8 cellular contexts compared by ENCODE assay signal in the genomic region with DNA sequence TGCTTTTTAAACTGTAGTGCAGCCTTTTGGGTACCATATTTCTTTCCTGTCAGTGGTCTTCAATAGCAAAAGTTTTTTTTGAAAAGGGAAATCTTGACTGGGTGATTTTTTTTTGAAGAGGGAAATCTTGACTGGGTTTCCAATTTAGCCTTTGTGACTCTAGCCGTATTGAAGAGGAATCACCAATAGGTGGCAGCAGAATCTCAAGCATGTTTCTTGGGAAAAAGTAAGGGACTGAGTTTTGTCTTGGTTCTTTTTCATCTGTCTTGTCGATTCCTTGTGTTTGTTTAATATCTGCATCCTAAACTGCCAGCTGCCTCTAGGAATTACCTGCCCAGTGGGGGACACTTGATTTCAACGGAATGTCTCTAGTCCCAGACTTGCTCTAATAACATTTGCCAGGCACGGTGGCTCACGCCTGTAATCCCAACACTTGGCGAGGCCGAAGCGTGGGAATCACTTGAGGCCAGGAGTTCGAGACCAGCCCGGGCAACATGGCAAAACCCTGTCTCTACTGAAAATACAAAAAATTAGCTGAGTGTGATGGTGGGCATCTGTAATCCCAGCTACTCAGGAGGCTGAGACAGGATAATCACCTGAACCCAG.
DNase-seq lines count a peak whose midpoint lies in the region; ATAC-seq and TF ChIP-seq lines count a peak whose summit lies in the region.

No MANE protein-coding gene starts in this region.

- intact Hi-C loops in activated B cell treated with CpG ODN at 0.5 μM for 24 hours (cut with micrococcal nuclease): loop anchor here (1.0 to 2.0 kb wide), 3 partner anchors 42 to 219 kb away; no protein-coding TSS in a partner anchor

- TF ChIP-seq POLR2A in NB4 (IDR thresholded peaks at IDR 0.05; ENCODE audit: extremely low read depth, insufficient read length): no peak

- H3K27ac Mint-ChIP-seq in activated B cell treated with CpG ODN at 0.5 μM for 24 hours: no peak overlapping the region

- CTCF ChIA-PET in activated B cell treated with CpG ODN at 0.5 μM for 24 hours (lab: Charles Lee): interaction anchor here (0.6 to 14.9 kb wide), 11 partner anchors 10 to 220 kb away, joined by 3 to 243 read pairs (median 4); no protein-coding TSS in a partner anchor

- peaks cover 88% of the 10 kb centered on the region for H3K36me3 Mint-ChIP-seq in activated B cell treated with CpG ODN at 0.5 μM for 24 hours (ENCODE audit: low read depth)

- no peaks in the 10 kb centered on the region for H3K4me1 Mint-ChIP-seq in activated B cell treated with CpG ODN at 0.5 μM for 24 hours

- POLR2A ChIA-PET in activated B cell treated with CpG ODN at 0.5 μM for 24 hours (lab: Charles Lee): interaction anchor here (1.1 kb wide), 1 partner anchor 42 kb away, joined by 6 read pairs; no protein-coding TSS in a partner anchor

- DNase-seq in stimulated activated CD4-positive, alpha-beta T cell treated with anti-CD3 and anti-CD28 coated beads, Interleukin-4, amount 100 ng/mL, for 24 hours: peak; percentile 36
- DNase-seq in stimulated activated CD4-positive, alpha-beta T cell treated with anti-CD3 and anti-CD28 coated beads, Interleukin-1b, Interleukin-23, amount 100 ng/mL, for 48 hours: no peak
- DNase-seq in NB4 (ENCODE audit: low read depth) (peak; percentile 60), activated B cell treated with CpG ODN at 0.5 μM for 24 hours (no peak), hepatic stellate cell (ENCODE audit: low spot score) (peak; percentile 56), stromal cell of bone marrow (ENCODE audit: low read depth) (peak; percentile 42)

- no peaks in the 10 kb centered on the region for H3K27me3 Mint-ChIP-seq in activated B cell treated with CpG ODN at 0.5 μM for 24 hours

- no peaks in the 10 kb centered on the region for H3K9me3 Mint-ChIP-seq in activated B cell treated with CpG ODN at 0.5 μM for 24 hours

- TF ChIP-seq CTCF in NB4 (IDR thresholded peaks at IDR 0.05; ENCODE audit: low read depth, low read length): peak; percentile 76
- TF ChIP-seq CTCF in activated B cell treated with CpG ODN at 0.5 μM for 24 hours (IDR thresholded peaks at IDR 0.05): peak; percentile 48

- H3K4me3 Mint-ChIP-seq in activated B cell treated with CpG ODN at 0.5 μM for 24 hours: no peak overlapping the region

- H3K4me3 ChIP-seq in NB4 (ENCODE audit: low read depth, low read length): no peak overlapping the region

- ATAC-seq in activated B cell treated with CpG ODN at 0.5 μM for 24 hours (ENCODE audit: low read depth) (peak; percentile 45), HG03135 (IDR thresholded peaks at IDR 0.05; ENCODE audit: unreplicated experiment) (no peak), HG03378 (IDR thresholded peaks at IDR 0.05; ENCODE audit: unreplicated experiment) (no peak)

Comparison
In these comparisons a context has a peak if more than half of its experiments do, and no peak if none do; other contexts are left out.
1. DNase-seq: peak in stimulated activated CD4-positive, alpha-beta T cell treated with anti-CD3 and anti-CD28 coated beads, Interleukin-4, amount 100 ng/mL, for 24 hours (single experiment), NB4 (single experiment), hepatic stellate cell (single experiment) and stromal cell of bone marrow (single experiment); none in stimulated activated CD4-positive, alpha-beta T cell treated with anti-CD3 and anti-CD28 coated beads, Interleukin-1b, Interleukin-23, amount 100 ng/mL, for 48 hours (single experiment) and activated B cell treated with CpG ODN at 0.5 μM for 24 hours (single experiment).